In the genomic region with DNA sequence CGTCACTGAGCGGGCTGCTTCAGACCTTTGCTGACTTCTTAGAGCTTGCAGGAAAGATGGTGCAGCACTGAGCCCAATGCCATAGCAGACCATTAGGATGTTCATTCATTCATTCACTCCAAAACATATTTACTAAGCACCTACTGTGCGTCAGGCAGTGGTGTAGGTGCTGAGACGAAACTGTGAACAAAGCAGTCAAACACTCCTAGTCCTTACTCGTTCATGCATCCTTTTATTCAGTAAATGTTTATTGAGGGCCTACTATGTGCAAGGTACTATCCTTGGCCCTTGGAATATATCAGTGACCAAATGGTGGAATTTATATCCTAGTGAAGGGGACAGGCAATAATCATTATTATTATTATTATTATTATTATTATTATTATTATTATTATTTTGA, we compare ENCODE assay signal across 8 cellular contexts.
"Had no signal": no experiment of that assay in that cellular context is flagged by ENCODE, and none has a peak within 500 bp of the region (broad histone marks: within the 10 kb centered on the region; RNA-seq: fewer than 3 reads in every experiment).

No MANE protein-coding gene starts in this region.

- H3K27ac ChIP-seq: GM23248 had no signal

- H3K9me3 ChIP-seq: HAP-1 had no signal

- H3K9ac ChIP-seq: GM23248 had no signal

- H2AFZ ChIP-seq: GM23248 had no signal

- ATAC-seq: HCT116 had no signal

- H3K36me3 ChIP-seq: HAP-1 had no signal

- H3K4me3 ChIP-seq: GM23248, HAP-1 had no signal

- H3K4me3 Mint-ChIP-seq: HFFc6 had no signal

- H3K4me1 ChIP-seq: HAP-1 had no signal

- DNase-seq: GM23248, GOT3, H7, HFFc6, IMR-90, KBM-7 had no signal

- H3K27ac Mint-ChIP-seq: HFFc6 had no signal

- H3K9me3 Mint-ChIP-seq: HFFc6 had no signal
